9 cellular contexts compared by ENCODE assay signal in genomic region chr11:86176165-86176884, GRCh38.
DNase-seq lines count a peak whose midpoint lies in the region; TF ChIP-seq lines count a peak whose summit lies in the region.
"Had no signal": no experiment of that assay in that cellular context is flagged by ENCODE, and none has a peak within 500 bp of the region (broad histone marks: within the 10 kb centered on the region; RNA-seq: fewer than 3 reads in every experiment).

No MANE protein-coding gene starts in this region.

- no peaks in the 10 kb centered on the region for H3K27me3 Mint-ChIP-seq in stimulated activated naive CD8-positive, alpha-beta T cell treated with anti-CD3 and anti-CD28 coated beads, Interleukin-15, Interleukin-2, amounts not matched to agents 100 ng/mL and 50 ng/mL, for 24 hours

- peaks cover 47% of the 10 kb centered on the region for H3K4me1 Mint-ChIP-seq in stimulated activated naive CD8-positive, alpha-beta T cell treated with anti-CD3 and anti-CD28 coated beads, Interleukin-15, Interleukin-2, amounts not matched to agents 100 ng/mL and 50 ng/mL, for 24 hours (ENCODE audit: low read depth)

- H3K36me3 Mint-ChIP-seq in stimulated activated naive CD8-positive, alpha-beta T cell treated with anti-CD3 and anti-CD28 coated beads, Interleukin-15, Interleukin-2, amounts not matched to agents 100 ng/mL and 50 ng/mL, for 24 hours (ENCODE audit: low read depth), result no peaks in the 10 kb centered on the region

- H3K9me3 Mint-ChIP-seq in stimulated activated naive CD8-positive, alpha-beta T cell treated with anti-CD3 and anti-CD28 coated beads, Interleukin-15, Interleukin-2, amounts not matched to agents 100 ng/mL and 50 ng/mL, for 24 hours, result no peaks in the 10 kb centered on the region

- H3K27ac Mint-ChIP-seq in stimulated activated naive CD8-positive, alpha-beta T cell treated with anti-CD3 and anti-CD28 coated beads, Interleukin-15, Interleukin-2, amounts not matched to agents 100 ng/mL and 50 ng/mL, for 24 hours, result peak overlapping the region; percentile 90

- no peak for TF ChIP-seq CTCF in cardiac fibroblast (IDR thresholded peaks at IDR 0.05; ENCODE audit: low read depth, low read length)

- no peak overlapping the region for H3K4me3 ChIP-seq in cardiac fibroblast (replicated peaks in 1 of 2; ENCODE audit: low read depth in 2 of 2, low read length in 2 of 2)

- peak; percentile 56 for DNase-seq in activated T-cell treated with anti-CD3 and anti-CD28 coated beads for 48 hours (ENCODE audit: low read depth)
- DNase-seq in activated T-cell treated with anti-CD3 and anti-CD28 coated beads for 4 hours, result no peak
- peak; percentile 4 for DNase-seq in NCI-H146 treated with DMSO at 0.1 percent for 48 hours (lab: John Stamatoyannopoulos, UW; ENCODE audit: unreplicated experiment)
- DNase-seq in cardiac fibroblast (ENCODE audit: low read depth in 2 of 2), result peak; percentile 49 to 70
- DNase-seq in HT-29 (ENCODE audit: low spot score), result no peak
- no peak for DNase-seq in activated gamma-delta T cell treated with Interleukin-2 at 50 U/mL for 16 hours
- no peak for DNase-seq in GM19240 (ENCODE audit: insufficient read length, low spot score)
- DNase-seq: NCI-H82 had no signal

- H3K4me3 Mint-ChIP-seq in stimulated activated naive CD8-positive, alpha-beta T cell treated with anti-CD3 and anti-CD28 coated beads, Interleukin-15, Interleukin-2, amounts not matched to agents 100 ng/mL and 50 ng/mL, for 24 hours, result peak overlapping the region; percentile 6

Comparison
In these comparisons a context has a peak if more than half of its experiments do, and no peak if none do; other contexts are left out.
1. DNase-seq: peak in activated T-cell treated with anti-CD3 and anti-CD28 coated beads for 48 hours (single experiment), NCI-H146 treated with DMSO at 0.1 percent for 48 hours (single experiment) and cardiac fibroblast (2 of 2); none in activated T-cell treated with anti-CD3 and anti-CD28 coated beads for 4 hours (single experiment), HT-29 (single experiment), activated gamma-delta T cell treated with Interleukin-2 at 50 U/mL for 16 hours (single experiment) and GM19240 (single experiment).